ENCODE assay signal across 8 cellular contexts in the genomic region with DNA sequence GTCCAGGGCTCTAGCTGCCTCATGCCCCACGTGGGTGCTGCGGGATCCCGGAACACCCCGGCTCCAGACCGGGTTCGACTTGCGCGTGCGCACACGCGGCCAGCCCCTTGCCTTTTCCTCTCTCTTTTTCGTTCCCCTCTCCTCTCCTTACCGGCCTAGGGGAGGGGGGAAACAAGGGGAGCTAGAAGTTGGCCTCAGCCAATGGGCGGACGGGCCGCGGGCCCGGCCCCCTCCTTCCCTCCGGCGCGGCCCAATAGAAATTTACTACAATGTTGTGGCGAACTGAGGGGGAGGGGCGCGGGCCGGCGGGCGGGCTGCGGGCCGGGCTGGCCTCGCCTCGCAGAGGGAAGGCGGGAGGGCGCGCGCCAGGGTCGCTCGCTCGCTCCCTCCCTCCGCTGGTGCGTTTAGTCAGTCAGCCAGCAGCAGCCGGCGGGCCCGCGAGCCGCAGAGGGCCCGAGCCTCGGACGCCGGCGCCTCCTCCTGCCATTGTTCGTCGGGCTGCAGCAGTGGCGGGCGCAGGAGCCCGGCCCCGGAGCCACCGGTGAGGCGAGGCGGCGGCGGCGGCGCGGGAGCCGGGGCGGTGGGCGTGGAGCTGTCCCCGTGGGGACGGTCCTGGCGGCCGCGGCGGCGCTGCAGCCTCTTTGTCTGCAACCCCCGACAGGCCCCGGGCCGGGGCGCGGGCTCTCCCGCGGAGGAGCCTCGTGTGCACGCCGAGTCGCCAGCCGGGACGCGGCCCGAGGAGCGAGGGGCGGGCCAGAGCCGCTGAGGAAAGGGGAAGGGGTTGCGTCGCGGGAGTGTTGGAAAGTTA. TPM values are rescaled to one million over a fixed set of nuclear protein-coding genes. Genes with fewer than 3 reads are reported as not detected.
DNase-seq lines count a peak whose midpoint lies in the region; ATAC-seq, FAIRE-seq and TF ChIP-seq lines count a peak whose summit lies in the region.

Gene EPB41 (plus strand): TSS at position 342 of the 808 bp plus-strand sequence. CDS start 72,869 bp downstream, outside the sequence.

- H3K79me2 ChIP-seq in K562 (ENCODE audit: control insufficient read depth, insufficient read depth, low read length): peaks cover 89% of the 10 kb centered on the region

- no peak for TF ChIP-seq CTCF in K562 (IDR thresholded peaks at IDR 0.05 in 2 of 3, conservative IDR thresholded peaks at IDR 0.05 in 1 of 3; ENCODE audit: insufficient read depth in 2 of 3, low read depth in 1 of 3, low read length in 3 of 3)
- TF ChIP-seq CTCF in sigmoid colon (IDR thresholded peaks at IDR 0.05): no peak

- CTCF ChIA-PET in K562 (lab: Yijun Ruan, JAX; ENCODE audit: low intra/inter-chr PET ratio): no interaction called here

- H3K4me3 ChIP-seq in K562 (peak within 1 kb of the TSS; percentile 59), iPS DF 6.9 (ENCODE audit: low read length) (peak within 1 kb of the TSS; percentile 85), sigmoid colon (peak within 1 kb of the TSS; percentile 40 to 89 (median 63))

- ATAC-seq in GM18508 (IDR thresholded peaks at IDR 0.05; ENCODE audit: insufficient read depth, unreplicated experiment) (peak; percentile 56), HG03045 (IDR thresholded peaks at IDR 0.05; ENCODE audit: unreplicated experiment) (peak; percentile 83), K562 (peak; percentile 94), GM18520 (IDR thresholded peaks at IDR 0.05; ENCODE audit: unreplicated experiment) (no peak)

- in situ Hi-C loops in K562 (cut with MboI): no loop called here

- H3K27me3 ChIP-seq in K562 (ENCODE audit: control insufficient read depth in 2 of 2, insufficient read depth in 2 of 2, low read length in 2 of 2) (no peaks in the 10 kb centered on the region), iPS DF 6.9 (ENCODE audit: control insufficient read depth, insufficient read depth, low read length) (no peaks in the 10 kb centered on the region), sigmoid colon (no peaks in the 10 kb centered on the region)

- TF ChIP-seq RAD21 in K562 (CRISPR knock-in tag; conservative IDR thresholded peaks at IDR 0.05 in 1 of 2, IDR thresholded peaks at IDR 0.05 in 1 of 2): peak in 1 of 2 experiments; percentile 4; a peak in 1 of 4 replicates

- H2AFZ ChIP-seq in K562 (ENCODE audit: low read depth, low read length): peak within 1 kb of the TSS; percentile 63

- POLR2A ChIA-PET in K562 (lab: Yijun Ruan, JAX): interaction anchor here (0.6 to 3.7 kb wide), 14 partner anchors 12 to 391 kb away, joined by 3 to 35 read pairs (median 4); partner anchors contain the start of gene MECR

- 1% methylated on average over 65 of the region's 95 CpGs for WGBS in K562 (ENCODE audit: insufficient coverage, low coverage, missing lambda C conversion rate)
- no CpG with 5 or more reads among the region's 95 CpGs for WGBS in iPS DF 6.9 (ENCODE audit: insufficient coverage, insufficient read length)
- whole genome bisulfite sequencing in sigmoid colon, 2 donors: 0 to 1% methylated on average over 95 of the region's 95 CpGs

- H3K9ac ChIP-seq in K562 (ENCODE audit: insufficient read depth in 1 of 2, low read depth in 2 of 2, low read length in 2 of 2): peak within 1 kb of the TSS; percentile 36 to 93

- no peaks in the 10 kb centered on the region for H3K9me3 ChIP-seq in K562 (replicated peaks; ENCODE audit: control insufficient read depth, insufficient read depth, low read depth, low read length)
- no peaks in the 10 kb centered on the region for H3K9me3 ChIP-seq in iPS DF 6.9 (ENCODE audit: control insufficient read depth, insufficient read depth, low read length)
- H3K9me3 ChIP-seq in sigmoid colon: no peaks in the 10 kb centered on the region

- peaks cover 45% of the 10 kb centered on the region for H3K36me3 ChIP-seq in K562 (ENCODE audit: control insufficient read depth, insufficient read depth, low read length)
- H3K36me3 ChIP-seq in iPS DF 6.9 (ENCODE audit: control insufficient read depth, insufficient read depth, low read length): no peaks in the 10 kb centered on the region
- no peaks in the 10 kb centered on the region for H3K36me3 ChIP-seq in sigmoid colon

- BruUV-seq in K562 (replicated peaks; lab: Mats Ljungman, UMichigan): no TSS peak

- TF ChIP-seq POLR2A in K562 (conservative IDR thresholded peaks at IDR 0.05): no peak; the same call in 1 of the 2 replicates
- no peak for TF ChIP-seq POLR2A in sigmoid colon (IDR thresholded peaks at IDR 0.05)

- peak; percentile 46 for FAIRE-seq in TTC549 (lab: Jason Lieb, UNC)
- peak; percentile 89 for FAIRE-seq in K562 (lab: Jason Lieb, UNC)

- DNase-seq in NCI-H2107 (lab: John Stamatoyannopoulos, UW): peak; percentile 95
- DNase-seq in K562 (ENCODE audit: extremely low read depth in 1 of 4, low spot score in 3 of 4): peak; percentile 98 to 99 (median 99)
- peak; percentile 98 for DNase-seq in iPS DF 6.9 (ENCODE audit: low read depth, low spot score)
- DNase-seq in sigmoid colon: peak; percentile 95

- peak within 1 kb of the TSS; percentile 81 for H3K4me2 ChIP-seq in K562 (ENCODE audit: insufficient read depth, low read length)

- H3K4me1 ChIP-seq in K562 (replicated peaks in 1 of 2; ENCODE audit: control insufficient read depth in 2 of 2, insufficient read depth in 2 of 2, low read length in 2 of 2) (peaks cover 39 to 42% of the 10 kb centered on the region in 2 experiments), iPS DF 6.9 (ENCODE audit: control insufficient read depth, insufficient read depth, low read length) (peaks cover 2% of the 10 kb centered on the region; the same call in 1 of the 2 replicates), sigmoid colon (peaks cover 0 to 15% (median 9%) of the 10 kb centered on the region in 4 donors)

- no peaks in the 10 kb centered on the region for H3K9me1 ChIP-seq in K562 (ENCODE audit: control insufficient read depth, insufficient read depth, low read length)

- peaks cover 40% of the 10 kb centered on the region for H4K20me1 ChIP-seq in K562 (replicated peaks; ENCODE audit: control insufficient read depth, insufficient read depth, low read length)

- intact Hi-C loops in K562 (cut with micrococcal nuclease) (loop anchor here (2.0 to 5.0 kb wide), 2 partner anchors 30 to 63 kb away; no protein-coding TSS in a partner anchor), sigmoid colon (cut with DNase I) (loop anchor here (2.0 to 10.0 kb wide), 2 partner anchors 28 to 210 kb away; partner anchors contain the start of gene TMEM200B)

- H3K27ac ChIP-seq in K562 (ENCODE audit: extremely low read depth, low read depth, low read length) (peak within 1 kb of the TSS; percentile 80), iPS DF 6.9 (ENCODE audit: low read length) (no peak within 1 kb of the TSS), sigmoid colon (peak within 1 kb of the TSS; percentile 66 to 78 (median 72))

- TF ChIP-seq EP300 in K562 (IDR thresholded peaks at IDR 0.05; ENCODE audit: low read length) (no peak), sigmoid colon (IDR thresholded peaks at IDR 0.05) (peak in 1 of 4 donors; percentile 18)

TF ChIP-seq in K562, 482 proteins besides CTCF, POLR2A, EP300 and RAD21 (continues in another document):
- TF ChIP-seq ZNF282 (CRISPR knock-in tag; IDR thresholded peaks at IDR 0.05): 0 out of 2 replicates have a peak, but pooled peaks have one; percentile 69
- peak; percentile 78 for TF ChIP-seq L3MBTL2 (IDR thresholded peaks at IDR 0.05)
- TF ChIP-seq, protein P1, sequence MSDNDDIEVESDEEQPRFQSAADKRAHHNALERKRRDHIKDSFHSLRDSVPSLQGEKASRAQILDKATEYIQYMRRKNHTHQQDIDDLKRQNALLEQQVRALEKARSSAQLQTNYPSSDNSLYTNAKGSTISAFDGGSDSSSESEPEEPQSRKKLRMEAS (CRISPR knock-in tag; IDR thresholded peaks at IDR 0.05): peak; percentile 95
- TF ChIP-seq NRF1 (conservative IDR thresholded peaks at IDR 0.05 in 1 of 2, IDR thresholded peaks at IDR 0.05 in 1 of 2): peak; percentile 95 to 96
- no peak for TF ChIP-seq SIRT6 (IDR thresholded peaks at IDR 0.05; ENCODE audit: low read depth, low read length)
- no peak for TF ChIP-seq ERF (CRISPR knock-in tag; IDR thresholded peaks at IDR 0.05)
- TF ChIP-seq TCF7 (IDR thresholded peaks at IDR 0.05; ENCODE audit: borderline replicate concordance): no peak
- TF ChIP-seq SAP30 (IDR thresholded peaks at IDR 0.05; ENCODE audit: borderline replicate concordance, insufficient read depth, low read depth, low read length, poor library complexity, severe bottlenecking): peak; percentile 68
- TF ChIP-seq RNF2 (IDR thresholded peaks at IDR 0.05): no peak
- TF ChIP-seq ZNF134 (CRISPR knock-in tag; conservative IDR thresholded peaks at IDR 0.05): no peak
- TF ChIP-seq ZNF444 (CRISPR knock-in tag; IDR thresholded peaks at IDR 0.05): no peak
- TF ChIP-seq CBX1 (IDR thresholded peaks at IDR 0.05; ENCODE audit: low read depth): 0 out of 2 replicates have a peak, but pooled peaks have one; percentile 14
- TF ChIP-seq KLF13 (tag; IDR thresholded peaks at IDR 0.05; ENCODE audit: borderline replicate concordance, low read depth): no peak
- TF ChIP-seq E2F3 (CRISPR knock-in tag; IDR thresholded peaks at IDR 0.05): 0 out of 2 replicates have a peak, but pooled peaks have one; percentile 53
- TF ChIP-seq JUN (IDR thresholded peaks at IDR 0.05; ENCODE audit: borderline replicate concordance, low read depth, low read length): no peak
- TF ChIP-seq JUN (CRISPR knock-in tag; IDR thresholded peaks at IDR 0.05; ENCODE audit: borderline replicate concordance): 0 out of 2 replicates have a peak, but pooled peaks have one; percentile 34
- 0 out of 2 replicates have a peak, but pooled peaks have one; percentile 21 for TF ChIP-seq ELF1 (tag; IDR thresholded peaks at IDR 0.05)

RNA-seq across cellular contexts. Expression of gene EPB41, which starts in this region (rescaled TPM):
- total RNA-seq in K562 (2011; cell fraction: chromatin; rRNA removed; ENCODE audit: low replicate concordance): 277 and 637 TPM in 2 replicates
- 152 and 208 TPM in 2 replicates for total RNA-seq in K562 (2011; cell fraction: nucleolus; rRNA removed)
- 354 and 569 TPM in 2 replicates for total RNA-seq in K562 (2011; cell fraction: nucleoplasm; rRNA removed)
- 141 and 146 TPM in 2 replicates for total RNA-seq in K562 (2014; rRNA removed)
- 169 and 175 TPM in 2 replicates for total RNA-seq in K562 (2014; rRNA removed; fragmentation: Illumina TruSeq; extraction: Trizol)
- total RNA-seq in K562 (2015; rRNA removed; fragmentation: Illumina TruSeq; extraction: Trizol): 186 and 188 TPM in 2 replicates
- total RNA-seq in K562 (2021): 141 and 147 TPM in 2 replicates
- 185 and 213 TPM in 2 replicates for polyA plus RNA-seq in K562 (2011; rRNA removed)
- polyA plus RNA-seq in K562 (2011; cell fraction: cytosol; rRNA removed): 72.3 and 123 TPM in 2 replicates
- 68.9 and 82.0 TPM in 2 replicates for polyA plus RNA-seq in K562 (2011; cell fraction: nucleus; rRNA removed)
- 89.0 and 98.6 TPM in 2 replicates for polyA plus RNA-seq in K562 (2012)
- polyA plus RNA-seq in K562 (2014; fragmentation: Illumina TruSeq; extraction: Trizol): 150 and 201 TPM in 2 replicates
- polyA plus RNA-seq in K562 (2014; fragmentation: Nextera tagmentation; extraction: Ambion mirVana): 1 to 10 TPM; 3.7 to 7.0 TPM
- polyA plus RNA-seq in K562 (2014; rRNA removed): 105 and 123 TPM in 2 replicates
- polyA minus RNA-seq in K562 (2011; rRNA and poly(A)+ RNA removed): 313 and 341 TPM in 2 replicates
- polyA minus RNA-seq in K562 (2011; cell fraction: cytosol; rRNA and poly(A)+ RNA removed): 113 and 123 TPM in 2 replicates
- 54.0 and 104 TPM in 2 replicates for polyA minus RNA-seq in K562 (2011; cell fraction: nucleus; rRNA and poly(A)+ RNA removed)
- 10 to 100 TPM; 23.2 to 33.4 (median 27.4) TPM for total RNA-seq in sigmoid colon
- 10 to 100 TPM; 13.2 to 35.1 (median 23.1) TPM for polyA plus RNA-seq in sigmoid colon

Comparison
In these comparisons a context has a peak if more than half of its experiments do, and no peak if none do; other contexts are left out.
1. RNA of gene EPB41 (total RNA-seq): 141 to 637 TPM in K562; 23.2 to 33.4 TPM in sigmoid colon; every median in the first group is over 4 times any median in the second.
2. Peak in every context shown above with its lines, with median percentiles within 50 percentile points of each other: DNase-seq and H3K4me3 ChIP-seq.